Comparison of ENCODE assay signal across 8 cellular contexts in the genomic region with DNA sequence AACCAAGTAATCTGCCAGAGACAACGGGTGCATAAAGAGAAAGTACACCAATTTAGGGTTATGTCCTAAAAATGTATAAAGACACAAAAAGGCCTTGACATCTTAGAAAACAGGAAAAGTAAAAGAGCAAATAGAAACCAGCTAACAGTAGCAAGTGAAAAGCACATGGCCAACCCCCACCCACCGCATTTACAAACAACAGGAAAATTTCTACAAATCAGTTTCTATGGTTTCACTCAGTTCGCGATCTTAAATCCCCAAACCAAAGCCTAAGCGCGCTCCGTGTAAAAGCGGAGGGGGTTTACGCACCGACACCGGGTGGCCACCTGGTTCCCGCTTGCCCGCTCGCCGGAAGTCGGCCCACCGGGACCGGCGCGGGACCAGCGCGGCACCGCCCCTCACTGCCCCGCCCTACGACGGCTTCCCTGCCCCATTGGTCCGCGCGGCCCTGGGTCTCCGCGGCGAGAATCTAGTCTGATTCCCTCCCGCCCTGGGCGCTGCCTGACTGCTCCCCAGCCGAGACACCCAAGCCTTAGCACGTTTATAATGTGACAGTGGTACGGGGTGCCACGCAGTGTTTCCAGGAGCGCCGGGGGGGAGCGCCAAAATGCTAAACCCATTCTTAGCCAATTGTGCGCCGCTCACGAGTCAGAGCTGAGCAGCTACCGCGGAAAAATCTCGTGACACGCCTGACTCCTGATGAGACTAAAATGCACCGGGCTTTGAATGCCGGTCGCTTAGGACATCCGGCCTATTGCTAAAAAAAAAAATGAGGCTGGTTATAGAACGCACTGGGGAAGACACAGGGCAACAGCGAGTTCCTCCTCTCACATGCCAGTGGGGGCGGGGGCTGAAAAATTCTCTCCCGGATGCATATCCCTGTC. TPM values are rescaled to one million over a fixed set of nuclear protein-coding genes. Genes with fewer than 3 reads are reported as not detected.
DNase-seq lines count a peak whose midpoint lies in the region; TF ChIP-seq lines count a peak whose summit lies in the region.

TSS of gene GART (minus strand) at position 362 of the 884 bp plus-strand sequence. CDS start 2,802 bp downstream, outside the sequence.

- H3K79me2 ChIP-seq in MM.1S (ENCODE audit: low read length) (peaks cover 87% of the 10 kb centered on the region), osteoblast (ENCODE audit: insufficient read depth, low read length) (peaks cover 81% of the 10 kb centered on the region)

- H3K9me3 ChIP-seq in MM.1S (replicated peaks; ENCODE audit: insufficient read depth, low read length) (no peaks in the 10 kb centered on the region), SK-N-MC (ENCODE audit: low read depth, low read length) (no peaks in the 10 kb centered on the region), osteoblast (ENCODE audit: low read depth, low read length) (no peaks in the 10 kb centered on the region), testis (no peaks in the 10 kb centered on the region)

- peaks cover 33% of the 10 kb centered on the region for H3K36me3 Mint-ChIP-seq in activated naive CD4-positive, alpha-beta T cell treated with anti-CD3 and anti-CD28 coated beads, Interleukin-2, amount 10 ng/mL, durations not matched to agents 7 days and 5 days

- H3K27ac Mint-ChIP-seq in activated naive CD4-positive, alpha-beta T cell treated with anti-CD3 and anti-CD28 coated beads, Interleukin-2, amount 10 ng/mL, durations not matched to agents 7 days and 5 days = peak within 1 kb of the TSS; percentile 99

- H3K9ac ChIP-seq in MM.1S (ENCODE audit: low read length) = peak within 1 kb of the TSS; percentile 97
- peak within 1 kb of the TSS; percentile 98 for H3K9ac ChIP-seq in SK-N-MC (ENCODE audit: insufficient read length)

- H3K27me3 ChIP-seq in MM.1S (replicated peaks; ENCODE audit: insufficient read depth, low read length) (no peaks in the 10 kb centered on the region), osteoblast (ENCODE audit: insufficient read depth, low read length) (no peaks in the 10 kb centered on the region), testis (no peaks in the 10 kb centered on the region)

- H3K9me2 ChIP-seq in MM.1S (replicated peaks; ENCODE audit: insufficient read depth, low read length) = no peaks in the 10 kb centered on the region

- peaks cover 29% of the 10 kb centered on the region for H3F3A ChIP-seq in MM.1S (ENCODE audit: insufficient read depth, low read length)

- peaks cover 47% of the 10 kb centered on the region for H3K4me1 Mint-ChIP-seq in activated naive CD4-positive, alpha-beta T cell treated with anti-CD3 and anti-CD28 coated beads, Interleukin-2, amount 10 ng/mL, durations not matched to agents 7 days and 5 days

- H3K4me1 ChIP-seq in MM.1S (ENCODE audit: low read length) (peaks cover 21% of the 10 kb centered on the region), osteoblast (ENCODE audit: insufficient read depth, low read length) (peaks cover 34% of the 10 kb centered on the region), testis (peaks cover 6% of the 10 kb centered on the region)

- H3K36me3 ChIP-seq in MM.1S (replicated peaks; ENCODE audit: insufficient read depth, low read length) = peaks cover 17% of the 10 kb centered on the region; the same call in 1 of the 2 replicates
- peaks cover 52% of the 10 kb centered on the region for H3K36me3 ChIP-seq in SK-N-MC (ENCODE audit: insufficient read depth, low read length)
- H3K36me3 ChIP-seq in osteoblast (ENCODE audit: insufficient read depth, low read length) = peaks cover 28% of the 10 kb centered on the region
- H3K36me3 ChIP-seq in testis (ENCODE audit: low read depth, missing control alignments) = peaks cover under 1% of the 10 kb centered on the region

- no peaks in the 10 kb centered on the region for H3K27me3 Mint-ChIP-seq in activated naive CD4-positive, alpha-beta T cell treated with anti-CD3 and anti-CD28 coated beads, Interleukin-2, amount 10 ng/mL, durations not matched to agents 7 days and 5 days

- TF ChIP-seq CTCF in MM.1S (IDR thresholded peaks at IDR 0.05; ENCODE audit: low read length) (no peak), osteoblast (IDR thresholded peaks at IDR 0.05; ENCODE audit: extremely low read depth, low read depth, low read length) (no peak), testis (IDR thresholded peaks at IDR 0.05) (no peak)

- intact Hi-C loops in testis (cut with DNase I; ENCODE audit: low total_unique reads) = no loop called here

- H4K20me1 ChIP-seq in MM.1S (ENCODE audit: insufficient read depth, low read length) = peaks cover 30% of the 10 kb centered on the region
- peaks cover 31% of the 10 kb centered on the region for H4K20me1 ChIP-seq in osteoblast (ENCODE audit: insufficient read depth, low read length)

- DNase-seq in GM03348 (ENCODE audit: low spot score) = peak; percentile 93
- DNase-seq in HCEC 1CT = peak; percentile 79
- peak; percentile 93 for DNase-seq in MM.1S
- no peak for DNase-seq in SK-N-MC (ENCODE audit: low read depth, low spot score)
- DNase-seq in activated naive CD4-positive, alpha-beta T cell treated with anti-CD3 and anti-CD28 coated beads, Interleukin-2, amount 10 ng/mL, durations not matched to agents 7 days and 5 days = peak; percentile 87
- peak; percentile 82 for DNase-seq in globus pallidus (ENCODE audit: low spot score)
- DNase-seq in osteoblast (ENCODE audit: insufficient read length, low spot score, missing footprints) = peak; percentile 87
- DNase-seq in testis = peak; percentile 88

- 0 to 2% methylated on average over 33 to 56 of the region's 56 CpGs for WGBS in testis, 2 donors

- CTCF ChIA-PET in activated naive CD4-positive, alpha-beta T cell treated with anti-CD3 and anti-CD28 coated beads, Interleukin-2, amount 10 ng/mL, durations not matched to agents 7 days and 5 days (lab: Charles Lee) = no interaction called here

- H3K4me2 ChIP-seq in MM.1S (ENCODE audit: low read depth, low read length) (peak within 1 kb of the TSS; percentile 67), osteoblast (ENCODE audit: insufficient read depth, low read length) (peak within 1 kb of the TSS; percentile 92)

- peak within 1 kb of the TSS; percentile 37 for H2AFZ ChIP-seq in MM.1S (ENCODE audit: low read length)
- H2AFZ ChIP-seq in osteoblast (ENCODE audit: low read length) = peak within 1 kb of the TSS; percentile 90

- H3K9me3 Mint-ChIP-seq in activated naive CD4-positive, alpha-beta T cell treated with anti-CD3 and anti-CD28 coated beads, Interleukin-2, amount 10 ng/mL, durations not matched to agents 7 days and 5 days = no peaks in the 10 kb centered on the region

- H3K4me3 Mint-ChIP-seq in activated naive CD4-positive, alpha-beta T cell treated with anti-CD3 and anti-CD28 coated beads, Interleukin-2, amount 10 ng/mL, durations not matched to agents 7 days and 5 days = peak within 1 kb of the TSS; percentile 96

- H3K4me3 ChIP-seq in MM.1S (ENCODE audit: low read length) (peak within 1 kb of the TSS; percentile 83), SK-N-MC (peak within 1 kb of the TSS; percentile 99), osteoblast (ENCODE audit: insufficient read depth, low read length) (peak within 1 kb of the TSS; percentile 86), testis (peak within 1 kb of the TSS; percentile 81 to 93)

- H3K27ac ChIP-seq in MM.1S (ENCODE audit: low read length) (peak within 1 kb of the TSS; percentile 96), SK-N-MC (peak within 1 kb of the TSS; percentile 98), osteoblast (ENCODE audit: low read depth, low read length) (peak within 1 kb of the TSS; percentile 100), testis (peak within 1 kb of the TSS; percentile 97 to 99)

- peak; percentile 38 for TF ChIP-seq POLR2A in testis (IDR thresholded peaks at IDR 0.05)

RNA-seq across cellular contexts. Expression of gene GART, which starts in this region (rescaled TPM):
- 69.0 and 85.8 TPM in 2 replicates for total RNA-seq in osteoblast
- total RNA-seq in testis = 100 to 1,000 TPM; 143 TPM
- 85.8 TPM for polyA plus RNA-seq in testis (ENCODE audit: insufficient read depth, low read depth, low replicate concordance)
